8 cellular contexts compared by ENCODE assay signal in the genomic region with DNA sequence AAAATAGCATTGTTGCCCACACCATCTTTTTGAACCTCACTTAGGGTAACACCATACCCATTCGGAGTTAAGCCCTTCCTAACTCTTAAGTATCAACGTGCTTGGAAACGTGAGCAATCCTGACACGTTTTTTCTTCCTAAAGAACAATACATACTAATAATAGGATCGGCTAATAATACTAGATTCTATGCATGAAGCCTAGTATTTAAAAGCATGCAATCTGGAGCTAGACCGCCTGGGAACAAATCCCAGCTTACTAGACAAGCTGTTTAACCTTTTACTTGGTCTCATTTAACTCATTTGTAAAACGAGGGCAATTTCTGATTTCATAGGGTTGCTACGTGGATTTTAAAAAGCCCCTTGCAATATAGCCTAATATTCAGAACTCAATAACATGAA. TPM values are rescaled to one million over a fixed set of nuclear protein-coding genes. Genes with fewer than 3 reads are reported as not detected.
DNase-seq lines count a peak whose midpoint lies in the region; ATAC-seq and TF ChIP-seq lines count a peak whose summit lies in the region.

No MANE protein-coding gene starts in this region.

- no peaks in the 10 kb centered on the region for H3K9me3 ChIP-seq in SU-DHL-6 (ENCODE audit: insufficient read depth, low read length)
- no peaks in the 10 kb centered on the region for H3K9me3 ChIP-seq in psoas muscle

- H3K27ac Mint-ChIP-seq in activated naive CD4-positive, alpha-beta T cell treated with anti-CD3 and anti-CD28 coated beads, Interleukin-2, amount 10 ng/mL, durations not matched to agents 7 days and 5 days, result peak overlapping the region; percentile 99

- H3K36me3 Mint-ChIP-seq in activated naive CD4-positive, alpha-beta T cell treated with anti-CD3 and anti-CD28 coated beads, Interleukin-2, amount 10 ng/mL, durations not matched to agents 7 days and 5 days, result peaks cover 17% of the 10 kb centered on the region

- H3K9ac ChIP-seq in SU-DHL-6 (ENCODE audit: low read length), result peak overlapping the region; percentile 98

- peak in 1 of 4 donors; percentile 15 for ATAC-seq in psoas muscle
- ATAC-seq in GM21381 (IDR thresholded peaks at IDR 0.05; ENCODE audit: unreplicated experiment), result no peak

- no peak for DNase-seq in activated naive CD4-positive, alpha-beta T cell treated with anti-CD3 and anti-CD28 coated beads, Interleukin-2, amount 10 ng/mL, durations not matched to agents 7 days and 5 days
- DNase-seq in activated naive CD4-positive, alpha-beta T cell (lab: John Stamatoyannopoulos, UW), result no peak
- DNase-seq in fibroblast of pulmonary artery (ENCODE audit: low read depth) (peak; percentile 18), psoas muscle (no peak), pons (ENCODE audit: low spot score) (no peak), NK-92 (lab: John Stamatoyannopoulos, UW; ENCODE audit: unreplicated experiment) (no peak)

- peak overlapping the region; percentile 96 for H3K4me2 ChIP-seq in SU-DHL-6 (ENCODE audit: low read depth, low read length, poor library complexity, severe bottlenecking)

- TF ChIP-seq CTCF in SU-DHL-6 (IDR thresholded peaks at IDR 0.05; ENCODE audit: insufficient read depth, low read length, poor library complexity, severe bottlenecking) (no peak), fibroblast of pulmonary artery (IDR thresholded peaks at IDR 0.05; ENCODE audit: low read length, missing control alignments) (no peak), psoas muscle (IDR thresholded peaks at IDR 0.05) (no peak)

- WGBS in psoas muscle, 3 donors, result 1% methylated on average over 8 of the region's 8 CpGs

- H3K4me1 ChIP-seq in psoas muscle, result peaks cover 22% of the 10 kb centered on the region

- H3K4me3 ChIP-seq in SU-DHL-6 (ENCODE audit: insufficient read depth, low read length, poor library complexity, severe bottlenecking) (peak overlapping the region; percentile 95), fibroblast of pulmonary artery (replicated peaks; ENCODE audit: low read depth, low read length) (peak overlapping the region; percentile 75), psoas muscle (peak overlapping the region; percentile 70)

- H3K9me2 ChIP-seq in SU-DHL-6 (replicated peaks; ENCODE audit: insufficient read depth, low read length), result no peaks in the 10 kb centered on the region

- H3K4me1 Mint-ChIP-seq in activated naive CD4-positive, alpha-beta T cell treated with anti-CD3 and anti-CD28 coated beads, Interleukin-2, amount 10 ng/mL, durations not matched to agents 7 days and 5 days, result peaks cover 58% of the 10 kb centered on the region

- H4K20me1 ChIP-seq in SU-DHL-6 (ENCODE audit: low read depth, low read length), result no peaks in the 10 kb centered on the region

- H3K27ac ChIP-seq in SU-DHL-6 (ENCODE audit: low read depth, low read length) (peak overlapping the region; percentile 85), psoas muscle (peak overlapping the region; percentile 97)

- no peaks in the 10 kb centered on the region for H3K9me3 Mint-ChIP-seq in activated naive CD4-positive, alpha-beta T cell treated with anti-CD3 and anti-CD28 coated beads, Interleukin-2, amount 10 ng/mL, durations not matched to agents 7 days and 5 days

- intact Hi-C loops in psoas muscle (cut with DNase I), result loop anchor here in 1 of 2 donors (10.0 kb wide), 1 partner anchor 652 kb away; a partner anchor contains a TSS

- H3K27me3 ChIP-seq in SU-DHL-6 (ENCODE audit: low read length) (no peaks in the 10 kb centered on the region), psoas muscle (ENCODE audit: insufficient read depth in 3 of 3, low read length in 2 of 3) (no peaks in the 10 kb centered on the region)

- peak overlapping the region; percentile 91 for H3K4me3 Mint-ChIP-seq in activated naive CD4-positive, alpha-beta T cell treated with anti-CD3 and anti-CD28 coated beads, Interleukin-2, amount 10 ng/mL, durations not matched to agents 7 days and 5 days

- peaks cover 8% of the 10 kb centered on the region for H3K36me3 ChIP-seq in SU-DHL-6 (ENCODE audit: low read length)
- no peaks in the 10 kb centered on the region for H3K36me3 ChIP-seq in psoas muscle (ENCODE audit: insufficient read depth in 1 of 2, low read depth in 1 of 2)

- H3K27me3 Mint-ChIP-seq in activated naive CD4-positive, alpha-beta T cell treated with anti-CD3 and anti-CD28 coated beads, Interleukin-2, amount 10 ng/mL, durations not matched to agents 7 days and 5 days, result no peaks in the 10 kb centered on the region

- H3F3A ChIP-seq in SU-DHL-6 (ENCODE audit: insufficient read depth), result no peaks in the 10 kb centered on the region

- peak overlapping the region; percentile 96 for H2AFZ ChIP-seq in SU-DHL-6 (ENCODE audit: low read depth, low read length, severe bottlenecking)

- CTCF ChIA-PET in activated naive CD4-positive, alpha-beta T cell treated with anti-CD3 and anti-CD28 coated beads, Interleukin-2, amount 10 ng/mL, durations not matched to agents 7 days and 5 days (lab: Charles Lee), result no interaction called here

- H3K79me2 ChIP-seq in SU-DHL-6 (ENCODE audit: insufficient read depth, low read length), result peaks cover 45% of the 10 kb centered on the region

RNA-seq across cellular contexts. Expression of a gene that starts 0.9 kb away (rescaled TPM):
- 1 to 10 TPM; 3.1 to 6.3 (median 3.2) TPM for total RNA-seq in psoas muscle
- 1 to 10 TPM; 1.6 to 6.1 (median 2.6) TPM for polyA plus RNA-seq in psoas muscle
